ENCODE assay signal across 21 cellular contexts in genomic region chr16:847681-848445, GRCh38. TPM values are rescaled to one million over a fixed set of nuclear protein-coding genes. Genes with fewer than 3 reads are reported as not detected.
A peak's percentile ranks its signal among the peaks of the same experiment; 100 is the strongest.
DNase-seq lines count a peak whose midpoint lies in the region; ATAC-seq, FAIRE-seq and TF ChIP-seq lines count a peak whose summit lies in the region.
"Had no signal": no experiment of that assay in that cellular context is flagged by ENCODE, and none has a peak within 500 bp of the region (broad histone marks: within the 10 kb centered on the region; RNA-seq: fewer than 3 reads in every experiment).

No MANE protein-coding gene starts in this region.

- H4K8ac ChIP-seq in neuronal stem cell (ENCODE audit: low read depth, low read length) = no peak overlapping the region

- H3K36me3 Mint-ChIP-seq in astrocyte (ENCODE audit: low read depth, unreplicated experiment) = peaks cover 6% of the 10 kb centered on the region
- peaks cover 0 to 9% (median 0%) of the 10 kb centered on the region in 5 donors for H3K36me3 Mint-ChIP-seq in naive thymus-derived CD4-positive, alpha-beta T cell
- H3K36me3 Mint-ChIP-seq: CD4-positive, CD25-positive, alpha-beta regulatory T cell; CD8-positive, alpha-beta memory T cell had no signal

- H3K27ac ChIP-seq in astrocyte (ENCODE audit: low read depth, low read length) (no peak overlapping the region), neuronal stem cell (replicated peaks; ENCODE audit: low read length) (no peak overlapping the region)
- H3K27ac ChIP-seq in naive thymus-derived CD4-positive, alpha-beta T cell (ENCODE audit: low read depth, low read length) = no peak overlapping the region
- H3K27ac ChIP-seq: GM23248 had no signal

- FAIRE-seq in astrocyte (lab: Jason Lieb, UNC) = no peak

- WGBS in neuronal stem cell (ENCODE audit: extremely low coverage in 2 of 2, insufficient read length in 2 of 2, insufficient replicate concordance in 1 of 2), 2 donors = no CpG with 5 or more reads among the region's 33 CpGs

- H3K4ac ChIP-seq in neuronal stem cell (ENCODE audit: low read length) = no peak overlapping the region

- peaks cover 27% of the 10 kb centered on the region for H3K9me3 ChIP-seq in astrocyte (ENCODE audit: insufficient read depth, low read depth, low read length)
- H3K9me3 ChIP-seq in neuronal stem cell (replicated peaks in 1 of 2; ENCODE audit: control insufficient read depth in 2 of 2, insufficient read depth in 1 of 2, low read depth in 1 of 2, low read length in 2 of 2) = peaks cover 29 to 40% of the 10 kb centered on the region in 2 donors
- H3K9me3 ChIP-seq in naive thymus-derived CD4-positive, alpha-beta T cell (ENCODE audit: control insufficient read depth in 2 of 3, low read length in 3 of 3) = no peaks in the 10 kb centered on the region
- H3K9me3 ChIP-seq: HAP-1 had no signal

- intact Hi-C loops in left cardiac atrium (cut with DNase I) (no loop called here), Right ventricle myocardium superior (cut with DNase I) (no loop called here)
- intact Hi-C loops in naive thymus-derived CD4-positive, alpha-beta T cell (cut with micrococcal nuclease) = no loop called here

- H2AK5ac ChIP-seq in neuronal stem cell (ENCODE audit: low read depth, low read length) = no peak overlapping the region

- H3K4me3 ChIP-seq in astrocyte (ENCODE audit: insufficient read depth, low read depth, low read length) (no peak overlapping the region), neuronal stem cell (ENCODE audit: low read length in 2 of 2) (peak overlapping the region in 1 of 2 donors; percentile 24)
- H3K4me3 ChIP-seq in naive thymus-derived CD4-positive, alpha-beta T cell (ENCODE audit: low read length) = no peak overlapping the region
- H3K4me3 ChIP-seq: GM23248, HAP-1 had no signal

- peaks cover 25% of the 10 kb centered on the region for H3K27me3 Mint-ChIP-seq in astrocyte (ENCODE audit: low read depth, unreplicated experiment)
- no peaks in the 10 kb centered on the region for H3K27me3 Mint-ChIP-seq in naive thymus-derived CD4-positive, alpha-beta T cell
- H3K27me3 Mint-ChIP-seq: CD4-positive, CD25-positive, alpha-beta regulatory T cell; CD8-positive, alpha-beta memory T cell had no signal

- POLR2A ChIA-PET in naive thymus-derived CD4-positive, alpha-beta T cell (lab: Charles Lee) = no interaction called here

- H3K23ac ChIP-seq in neuronal stem cell (ENCODE audit: low read depth, low read length, poor library complexity) = peak overlapping the region; percentile 65

- no peaks in the 10 kb centered on the region for H3K79me2 ChIP-seq in astrocyte (ENCODE audit: insufficient read depth, low read length)

- no peaks in the 10 kb centered on the region for H3K4me1 ChIP-seq in astrocyte (ENCODE audit: insufficient read depth, low read length)
- H3K4me1 ChIP-seq in neuronal stem cell (ENCODE audit: control insufficient read depth in 2 of 2, insufficient read depth in 1 of 2, low read depth in 1 of 2, low read length in 2 of 2) = peaks cover 0 to under 1% of the 10 kb centered on the region in 2 donors
- H3K4me1 ChIP-seq in naive thymus-derived CD4-positive, alpha-beta T cell (ENCODE audit: control insufficient read depth in 2 of 2, insufficient read depth in 2 of 2, low read length in 2 of 2) = no peaks in the 10 kb centered on the region
- H3K4me1 ChIP-seq: BE2C, HAP-1 had no signal

- no peak overlapping the region for H3K4me2 ChIP-seq in astrocyte (ENCODE audit: low read length)
- no peak overlapping the region for H3K4me2 ChIP-seq in neuronal stem cell (ENCODE audit: insufficient read depth, low read length, poor library complexity, severe bottlenecking)

- H3K9ac ChIP-seq in astrocyte (ENCODE audit: low read length) (no peak overlapping the region), neuronal stem cell (ENCODE audit: low read depth, low read length, poor library complexity) (peak overlapping the region; percentile 60)
- H3K9ac ChIP-seq: GM23248 had no signal

- H3K36me3 ChIP-seq in astrocyte (ENCODE audit: insufficient read depth, low read length) (no peaks in the 10 kb centered on the region), neuronal stem cell (replicated peaks in 1 of 2; ENCODE audit: control insufficient read depth in 2 of 2, insufficient read depth in 2 of 2, low read length in 2 of 2) (no peaks in the 10 kb centered on the region)
- no peaks in the 10 kb centered on the region for H3K36me3 ChIP-seq in naive thymus-derived CD4-positive, alpha-beta T cell (ENCODE audit: control insufficient read depth in 2 of 3, insufficient read depth in 3 of 3, low read length in 3 of 3)
- H3K36me3 ChIP-seq: BE2C, HAP-1 had no signal

- no peaks in the 10 kb centered on the region for H4K20me1 ChIP-seq in astrocyte (ENCODE audit: insufficient read depth, low read length)

- H3K79me1 ChIP-seq in neuronal stem cell (ENCODE audit: low read depth, low read length) = peaks cover under 1% of the 10 kb centered on the region

- no peaks in the 10 kb centered on the region for H3K4me1 Mint-ChIP-seq in astrocyte (ENCODE audit: low read depth, unreplicated experiment)
- H3K4me1 Mint-ChIP-seq in naive thymus-derived CD4-positive, alpha-beta T cell = no peaks in the 10 kb centered on the region
- H3K4me1 Mint-ChIP-seq: CD8-positive, alpha-beta memory T cell had no signal

- CTCF ChIA-PET in naive thymus-derived CD4-positive, alpha-beta T cell (lab: Charles Lee) = no interaction called here

- peaks cover 33% of the 10 kb centered on the region for H3K9me3 Mint-ChIP-seq in astrocyte (ENCODE audit: unreplicated experiment)
- peaks cover 0 to 20% (median 0%) of the 10 kb centered on the region in 11 donors for H3K9me3 Mint-ChIP-seq in naive thymus-derived CD4-positive, alpha-beta T cell
- H3K9me3 Mint-ChIP-seq: CD8-positive, alpha-beta memory T cell had no signal

- no peak overlapping the region for H3K4me3 Mint-ChIP-seq in astrocyte (ENCODE audit: unreplicated experiment)
- no peak overlapping the region for H3K4me3 Mint-ChIP-seq in naive thymus-derived CD4-positive, alpha-beta T cell
- H3K4me3 Mint-ChIP-seq: CD8-positive, alpha-beta memory T cell had no signal

- no peak for TF ChIP-seq CTCF in astrocyte (IDR thresholded peaks at IDR 0.05; ENCODE audit: insufficient read depth, low read depth, low read length)

- H3K14ac ChIP-seq in neuronal stem cell (ENCODE audit: low read length) = peak overlapping the region; percentile 56

- H4K91ac ChIP-seq in neuronal stem cell (ENCODE audit: low read depth, low read length, poor library complexity) = no peak overlapping the region

- H2BK15ac ChIP-seq in neuronal stem cell (ENCODE audit: low read length) = no peak overlapping the region

- peak overlapping the region; percentile 73 for H2BK12ac ChIP-seq in neuronal stem cell (ENCODE audit: low read length)

- H3K18ac ChIP-seq in neuronal stem cell (ENCODE audit: low read length) = peak overlapping the region; percentile 38

- peak overlapping the region; percentile 58 for H3K27ac Mint-ChIP-seq in astrocyte (ENCODE audit: unreplicated experiment)
- H3K27ac Mint-ChIP-seq in naive thymus-derived CD4-positive, alpha-beta T cell = no peak overlapping the region
- H3K27ac Mint-ChIP-seq: CD4-positive, CD25-positive, alpha-beta regulatory T cell had no signal

- no peak overlapping the region for H2BK120ac ChIP-seq in neuronal stem cell (ENCODE audit: low read depth, low read length)

- DNase-seq in left cardiac atrium (peak; percentile 10), Right ventricle myocardium superior (no peak), astrocyte (ENCODE audit: low read depth) (no peak), neuronal stem cell (ENCODE audit: low spot score) (no peak), GF-D8 (lab: John Stamatoyannopoulos, UW) (no peak)
- DNase-seq in naive thymus-derived CD4-positive, alpha-beta T cell = no peak
- DNase-seq: ACHN; BE2C; C1 segment of cervical spinal cord; CD4-positive, CD25-positive, alpha-beta regulatory T cell; CD8-positive, alpha-beta memory T cell; COR-L47; DMS 273 treated with DMSO at 0.1 percent for 48 hours; DMS53; DND-41; EL; GM23248 had no signal

- H2BK5ac ChIP-seq in neuronal stem cell (ENCODE audit: low read length) = no peak overlapping the region

- no peak overlapping the region for H2AFZ ChIP-seq in astrocyte (ENCODE audit: low read depth, low read length)
- H2AFZ ChIP-seq in neuronal stem cell (ENCODE audit: low read length) = no peak overlapping the region
- H2AFZ ChIP-seq: GM23248 had no signal

- H3K27me3 ChIP-seq in astrocyte (ENCODE audit: insufficient read depth, low read length) = no peaks in the 10 kb centered on the region
- no peaks in the 10 kb centered on the region for H3K27me3 ChIP-seq in neuronal stem cell (ENCODE audit: control insufficient read depth in 3 of 3, insufficient read depth in 3 of 3, low read depth in 1 of 3, low read length in 3 of 3)
- no peaks in the 10 kb centered on the region for H3K27me3 ChIP-seq in naive thymus-derived CD4-positive, alpha-beta T cell (ENCODE audit: control insufficient read depth in 2 of 2, insufficient read depth in 2 of 2, low read length in 2 of 2)

- ATAC-seq in left cardiac atrium = no peak
- ATAC-seq in Right ventricle myocardium superior (ENCODE audit: poor library complexity) = no peak
- ATAC-seq in naive thymus-derived CD4-positive, alpha-beta T cell = no peak

RNA-seq across cellular contexts. Expression of gene GNG13, which starts 47.3 kb away (rescaled TPM):
- not detected for total RNA-seq in left cardiac atrium
- total RNA-seq in Right ventricle myocardium superior = not detected
- not detected in 2 replicates for total RNA-seq in astrocyte
- 0.52 TPM for polyA plus RNA-seq in neuronal stem cell (2013, experiment 1 of 2)
- polyA plus RNA-seq in neuronal stem cell (2013, experiment 2 of 2) = 0.51 TPM
- total RNA-seq in naive thymus-derived CD4-positive, alpha-beta T cell = not detected
- not detected for polyA plus RNA-seq in naive thymus-derived CD4-positive, alpha-beta T cell
- total RNA-seq: A172; CD4-positive, CD25-positive, alpha-beta regulatory T cell; CD8-positive, alpha-beta memory T cell; GM23248; H4; HT-29 had no signal
- polyA plus RNA-seq: CD4-positive, CD25-positive, alpha-beta regulatory T cell; CD8-positive, alpha-beta memory T cell; GM23248 had no signal

RNA-seq across cellular contexts. Expression of gene CHTF18, which starts 59.4 kb away (rescaled TPM):
- 1 to 10 TPM; 4.7 to 8.8 TPM for total RNA-seq in left cardiac atrium
- total RNA-seq in Right ventricle myocardium superior = 3.7 TPM
- total RNA-seq in astrocyte = 9.8 and 14.8 TPM in 2 replicates
- 77.3 TPM for polyA plus RNA-seq in neuronal stem cell (2013, experiment 1 of 2)
- polyA plus RNA-seq in neuronal stem cell (2013, experiment 2 of 2) = 69.6 TPM
- 10 to 100 TPM; 32.0 to 74.8 (median 51.7) TPM for total RNA-seq in naive thymus-derived CD4-positive, alpha-beta T cell
- polyA plus RNA-seq in naive thymus-derived CD4-positive, alpha-beta T cell = 1 to 10 TPM; 4.5 to 8.2 TPM

RNA-seq across cellular contexts. Expression of gene RPUSD1, which starts 59.7 kb away (rescaled TPM):
- total RNA-seq in left cardiac atrium = 10 to 100 TPM; 11.1 to 11.4 TPM
- total RNA-seq in Right ventricle myocardium superior = 7.8 TPM
- 27.5 and 28.8 TPM in 2 replicates for total RNA-seq in astrocyte
- 14.5 TPM for polyA plus RNA-seq in neuronal stem cell (2013, experiment 1 of 2)
- polyA plus RNA-seq in neuronal stem cell (2013, experiment 2 of 2) = 15.3 TPM
- total RNA-seq in naive thymus-derived CD4-positive, alpha-beta T cell = 10 to 100 TPM; 16.3 to 34.3 (median 30.3) TPM
- 10 to 100 TPM; 21.2 to 42.9 TPM for polyA plus RNA-seq in naive thymus-derived CD4-positive, alpha-beta T cell
